In genomic region chr16:57648590-57649442, GRCh38 we compare ENCODE assay signal across 1 cellular context.
TF ChIP-seq lines count a peak whose summit lies in the region.

No MANE protein-coding gene starts in this region.

TF ChIP-seq in K562, 482 proteins besides CTCF, POLR2A, EP300 and RAD21 (continued from another document and continues in another):
- TF ChIP-seq, protein P1, sequence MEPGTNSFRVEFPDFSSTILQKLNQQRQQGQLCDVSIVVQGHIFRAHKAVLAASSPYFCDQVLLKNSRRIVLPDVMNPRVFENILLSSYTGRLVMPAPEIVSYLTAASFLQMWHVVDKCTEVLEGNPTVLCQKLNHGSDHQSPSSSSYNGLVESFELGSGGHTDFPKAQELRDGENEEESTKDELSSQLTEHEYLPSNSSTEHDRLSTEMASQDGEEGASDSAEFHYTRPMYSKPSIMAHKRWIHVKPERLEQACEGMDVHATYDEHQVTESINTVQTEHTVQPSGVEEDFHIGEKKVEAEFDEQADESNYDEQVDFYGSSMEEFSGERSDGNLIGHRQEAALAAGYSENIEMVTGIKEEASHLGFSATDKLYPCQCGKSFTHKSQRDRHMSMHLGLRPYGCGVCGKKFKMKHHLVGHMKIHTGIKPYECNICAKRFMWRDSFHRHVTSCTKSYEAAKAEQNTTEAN (CRISPR knock-in tag; IDR thresholded peaks at IDR 0.05) = peak; percentile 70; the same call in 1 of the 2 replicates
- TF ChIP-seq EZH2 (IDR thresholded peaks at IDR 0.05; ENCODE audit: borderline replicate concordance, low read depth, low read length) = no peak
- 0 out of 2 replicates have a peak, but pooled peaks have one; percentile 16 for TF ChIP-seq MEF2A (IDR thresholded peaks at IDR 0.05; ENCODE audit: control insufficient read depth, low read depth, low read length)
- peak; percentile 99 for TF ChIP-seq DEAF1 (CRISPR knock-in tag; IDR thresholded peaks at IDR 0.05)
- TF ChIP-seq NFIC (IDR thresholded peaks at IDR 0.05) = peak; percentile 7; the same call in 1 of the 2 replicates
- TF ChIP-seq EWSR1 (IDR thresholded peaks at IDR 0.05; ENCODE audit: borderline replicate concordance, low read depth, partially characterized antibody) = no peak
- TF ChIP-seq, protein P2, sequence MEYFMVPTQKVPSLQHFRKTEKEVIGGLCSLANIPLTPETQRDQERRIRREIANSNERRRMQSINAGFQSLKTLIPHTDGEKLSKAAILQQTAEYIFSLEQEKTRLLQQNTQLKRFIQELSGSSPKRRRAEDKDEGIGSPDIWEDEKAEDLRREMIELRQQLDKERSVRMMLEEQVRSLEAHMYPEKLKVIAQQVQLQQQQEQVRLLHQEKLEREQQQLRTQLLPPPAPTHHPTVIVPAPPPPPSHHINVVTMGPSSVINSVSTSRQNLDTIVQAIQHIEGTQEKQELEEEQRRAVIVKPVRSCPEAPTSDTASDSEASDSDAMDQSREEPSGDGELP (CRISPR knock-in tag; IDR thresholded peaks at IDR 0.05; ENCODE audit: borderline replicate concordance) = peak; percentile 82
- TF ChIP-seq ARID2 (IDR thresholded peaks at IDR 0.05) = peak; percentile 99
- TF ChIP-seq KLF16 (IDR thresholded peaks at IDR 0.05) = peak; percentile 88
- TF ChIP-seq, protein P3, sequence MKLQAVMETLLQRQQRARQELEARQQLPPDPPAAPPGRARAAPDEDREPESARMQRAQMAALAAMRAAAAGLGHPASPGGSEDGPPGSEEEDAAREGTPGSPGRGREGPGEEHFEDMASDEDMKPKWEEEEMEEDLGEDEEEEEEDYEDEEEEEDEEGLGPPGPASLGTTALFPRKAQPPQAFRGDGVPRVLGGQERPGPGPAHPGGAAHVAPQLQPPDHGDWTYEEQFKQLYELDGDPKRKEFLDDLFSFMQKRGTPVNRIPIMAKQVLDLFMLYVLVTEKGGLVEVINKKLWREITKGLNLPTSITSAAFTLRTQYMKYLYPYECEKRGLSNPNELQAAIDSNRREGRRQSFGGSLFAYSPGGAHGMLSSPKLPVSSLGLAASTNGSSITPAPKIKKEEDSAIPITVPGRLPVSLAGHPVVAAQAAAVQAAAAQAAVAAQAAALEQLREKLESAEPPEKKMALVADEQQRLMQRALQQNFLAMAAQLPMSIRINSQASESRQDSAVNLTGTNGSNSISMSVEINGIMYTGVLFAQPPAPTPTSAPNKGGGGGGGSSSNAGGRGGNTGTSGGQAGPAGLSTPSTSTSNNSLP (IDR thresholded peaks at IDR 0.05; ENCODE audit: borderline replicate concordance, low read depth, low read length) = 0 out of 2 replicates have a peak, but pooled peaks have one; percentile 51
- TF ChIP-seq MAX (CRISPR knock-in tag; IDR thresholded peaks at IDR 0.05) = 0 out of 2 replicates have a peak, but pooled peaks have one; percentile 10
- TF ChIP-seq STAT5A (IDR thresholded peaks at IDR 0.05; ENCODE audit: borderline replicate concordance, low read length) = no peak; the same call in 1 of the 2 replicates
- peak in 1 of 3 experiments; percentile 63 for TF ChIP-seq YY1 (IDR thresholded peaks at IDR 0.05; ENCODE audit: borderline replicate concordance in 1 of 3, control insufficient read depth in 1 of 3, extremely low read depth in 1 of 3, insufficient read depth in 3 of 3, insufficient read length in 1 of 3, insufficient replicate concordance in 2 of 3, low read depth in 1 of 3, low read length in 2 of 3)
- 0 out of 2 replicates have a peak, but pooled peaks have one; percentile 32 for TF ChIP-seq BMI1 (IDR thresholded peaks at IDR 0.05; ENCODE audit: low read length)
- no peak for TF ChIP-seq HNRNPH1 (optimal IDR thresholded peaks at IDR 0.05; ENCODE audit: low read depth, low read length)
- peak; percentile 44 to 75 for TF ChIP-seq KDM1A (IDR thresholded peaks at IDR 0.05)
- TF ChIP-seq GABPB1 (CRISPR knock-in tag; IDR thresholded peaks at IDR 0.05) = peak; percentile 83
- TF ChIP-seq NR2C2 (CRISPR knock-in tag; IDR thresholded peaks at IDR 0.05) = peak; percentile 64; the same call in 1 of the 2 replicates
- no peak for TF ChIP-seq NR2C2 (tag; IDR thresholded peaks at IDR 0.05)
- TF ChIP-seq MAZ (CRISPR knock-in tag; conservative IDR thresholded peaks at IDR 0.05 in 1 of 2, IDR thresholded peaks at IDR 0.05 in 1 of 2) = peak in 1 of 2 experiments; percentile 82; a peak in 3 of 4 replicates
- no peak for TF ChIP-seq SMAD3 (CRISPR knock-in tag; conservative IDR thresholded peaks at IDR 0.05)
- no peak; the same call in 1 of the 2 replicates for TF ChIP-seq MTA3 (IDR thresholded peaks at IDR 0.05; ENCODE audit: borderline replicate concordance)
- TF ChIP-seq FOXM1 (IDR thresholded peaks at IDR 0.05; ENCODE audit: low read depth) = no peak
- TF ChIP-seq FOXM1 (CRISPR knock-in tag; IDR thresholded peaks at IDR 0.05; ENCODE audit: low read depth) = no peak
- TF ChIP-seq ZNF436 (CRISPR knock-in tag; IDR thresholded peaks at IDR 0.05) = peak; percentile 81
- 0 out of 2 replicates have a peak, but pooled peaks have one; percentile 20 for TF ChIP-seq ZFP91 (CRISPR knock-in tag; IDR thresholded peaks at IDR 0.05)
- no peak for TF ChIP-seq POLR2G (IDR thresholded peaks at IDR 0.05; ENCODE audit: low read depth, low read length)
- no peak for TF ChIP-seq ZNF717 (CRISPR knock-in tag; IDR thresholded peaks at IDR 0.05)
- peak; percentile 44; the same call in 1 of the 2 replicates for TF ChIP-seq TCF7 (IDR thresholded peaks at IDR 0.05; ENCODE audit: borderline replicate concordance)
- TF ChIP-seq ZNF384 (IDR thresholded peaks at IDR 0.05; ENCODE audit: low read depth, low read length) = peak; percentile 40; the same call in 1 of the 2 replicates
- TF ChIP-seq ZNF57 (CRISPR knock-in tag; IDR thresholded peaks at IDR 0.05) = no peak
- TF ChIP-seq, protein P4, sequence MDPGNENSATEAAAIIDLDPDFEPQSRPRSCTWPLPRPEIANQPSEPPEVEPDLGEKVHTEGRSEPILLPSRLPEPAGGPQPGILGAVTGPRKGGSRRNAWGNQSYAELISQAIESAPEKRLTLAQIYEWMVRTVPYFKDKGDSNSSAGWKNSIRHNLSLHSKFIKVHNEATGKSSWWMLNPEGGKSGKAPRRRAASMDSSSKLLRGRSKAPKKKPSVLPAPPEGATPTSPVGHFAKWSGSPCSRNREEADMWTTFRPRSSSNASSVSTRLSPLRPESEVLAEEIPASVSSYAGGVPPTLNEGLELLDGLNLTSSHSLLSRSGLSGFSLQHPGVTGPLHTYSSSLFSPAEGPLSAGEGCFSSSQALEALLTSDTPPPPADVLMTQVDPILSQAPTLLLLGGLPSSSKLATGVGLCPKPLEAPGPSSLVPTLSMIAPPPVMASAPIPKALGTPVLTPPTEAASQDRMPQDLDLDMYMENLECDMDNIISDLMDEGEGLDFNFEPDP (CRISPR knock-in tag; IDR thresholded peaks at IDR 0.05) = no peak
- 0 out of 4 replicates have a peak, but pooled peaks of 1 of the 2 experiments have one; percentile 25 for TF ChIP-seq NONO (IDR thresholded peaks at IDR 0.05; ENCODE audit: low read depth in 2 of 2, low read length in 1 of 2)
- peak; percentile 69 for TF ChIP-seq NEUROD1 (IDR thresholded peaks at IDR 0.05; ENCODE audit: borderline replicate concordance, low read depth, low read length, partially characterized antibody)
- 0 out of 2 replicates have a peak, but pooled peaks have one; percentile 24 for TF ChIP-seq CXXC5 (CRISPR knock-in tag; IDR thresholded peaks at IDR 0.05)
- peak; percentile 58; the same call in 1 of the 2 replicates for TF ChIP-seq ESRRA (IDR thresholded peaks at IDR 0.05; ENCODE audit: borderline replicate concordance, low read depth)
- peak; percentile 97 for TF ChIP-seq ZFP36 (IDR thresholded peaks at IDR 0.05; ENCODE audit: low read depth, low read length, partially characterized antibody)
- peak; percentile 99 for TF ChIP-seq STAG1 (CRISPR knock-in tag; IDR thresholded peaks at IDR 0.05; ENCODE audit: borderline replicate concordance)
- no peak for TF ChIP-seq NFYB (IDR thresholded peaks at IDR 0.05; ENCODE audit: extremely low read depth, insufficient read length)
- TF ChIP-seq BHLHE40 (IDR thresholded peaks at IDR 0.05; ENCODE audit: low read length) = peak; percentile 18; the same call in 1 of the 2 replicates
- peak; percentile 64 for TF ChIP-seq KAT2B (IDR thresholded peaks at IDR 0.05; ENCODE audit: low read depth, low read length)
- peak; percentile 98 for TF ChIP-seq CTCFL (IDR thresholded peaks at IDR 0.05; ENCODE audit: borderline replicate concordance, insufficient read depth, low read depth, low read length, poor library complexity, severe bottlenecking)
- TF ChIP-seq TBL1XR1 (IDR thresholded peaks at IDR 0.05; ENCODE audit: low read length in 2 of 2) = 0 out of 4 replicates have a peak, but pooled peaks of 1 of the 2 experiments have one; percentile 36
- no peak for TF ChIP-seq PREB (CRISPR knock-in tag; IDR thresholded peaks at IDR 0.05)
- peak; percentile 79 for TF ChIP-seq RBM39 (optimal IDR thresholded peaks at IDR 0.05; ENCODE audit: low read depth, low read length)
- peak; percentile 54; the same call in 1 of the 2 replicates for TF ChIP-seq TOE1 (IDR thresholded peaks at IDR 0.05; ENCODE audit: borderline replicate concordance)
- TF ChIP-seq TOE1 (CRISPR knock-in tag; IDR thresholded peaks at IDR 0.05; ENCODE audit: borderline replicate concordance, low read depth) = no peak
- peak; percentile 56; the same call in 1 of the 2 replicates for TF ChIP-seq HDAC2 (IDR thresholded peaks at IDR 0.05)
- peak; percentile 100 for TF ChIP-seq SMC3 (conservative IDR thresholded peaks at IDR 0.05; ENCODE audit: insufficient read depth, low read depth, low read length)
- peak; percentile 78 for TF ChIP-seq JUND (IDR thresholded peaks at IDR 0.05; ENCODE audit: borderline replicate concordance, low read depth, low read length)
- no peak for TF ChIP-seq JUND (tag; IDR thresholded peaks at IDR 0.05; ENCODE audit: borderline replicate concordance, low read depth, low read length)
- peak; percentile 86 for TF ChIP-seq SMARCA5 (IDR thresholded peaks at IDR 0.05)
- 0 out of 2 replicates have a peak, but pooled peaks have one; percentile 26 for TF ChIP-seq HNRNPUL1 (IDR thresholded peaks at IDR 0.05; ENCODE audit: low read length)
- TF ChIP-seq JUN (IDR thresholded peaks at IDR 0.05; ENCODE audit: borderline replicate concordance, low read depth, low read length) = peak; percentile 43; the same call in 1 of the 2 replicates
- TF ChIP-seq JUN (CRISPR knock-in tag; IDR thresholded peaks at IDR 0.05; ENCODE audit: borderline replicate concordance) = no peak
- 0 out of 2 replicates have a peak, but pooled peaks have one; percentile 24 for TF ChIP-seq ETV1 (tag; conservative IDR thresholded peaks at IDR 0.05; ENCODE audit: low read depth)
- peak; percentile 72 for TF ChIP-seq RBM25 (IDR thresholded peaks at IDR 0.05; ENCODE audit: low read depth, low read length, severe bottlenecking)
